Comparison of ENCODE assay signal across 1 cellular context in genomic region chr9:91935066-91935729, GRCh38.
TF ChIP-seq lines count a peak whose summit lies in the region.

No MANE protein-coding gene starts in this region.

TF ChIP-seq in IMR-90, 13 proteins besides CTCF, POLR2A, EP300 and RAD21 (continued from another document):
- TF ChIP-seq MXI1 (IDR thresholded peaks at IDR 0.05; ENCODE audit: borderline replicate concordance, low read depth, low read length): no peak
- no peak for TF ChIP-seq USF2 (IDR thresholded peaks at IDR 0.05; ENCODE audit: low read depth, low read length)
- no peak for TF ChIP-seq BHLHE40 (IDR thresholded peaks at IDR 0.05; ENCODE audit: low read depth, low read length)
- TF ChIP-seq MAFK (IDR thresholded peaks at IDR 0.05; ENCODE audit: low read depth, low read length): no peak
TF ChIP-seq in IMR-90: peak in this region for 0.
